12 cellular contexts compared by ENCODE assay signal in genomic region chr1:25182629-25183028, GRCh38. TPM values are rescaled to one million over a fixed set of nuclear protein-coding genes. Genes with fewer than 3 reads are reported as not detected.
DNase-seq lines count a peak whose midpoint lies in the region; ATAC-seq and TF ChIP-seq lines count a peak whose summit lies in the region.
"Had no signal": no experiment of that assay in that cellular context is flagged by ENCODE, and none has a peak within 500 bp of the region (broad histone marks: within the 10 kb centered on the region; RNA-seq: fewer than 3 reads in every experiment).

No MANE protein-coding gene starts in this region.

- H3K9me3 Mint-ChIP-seq in chondrocyte (ENCODE audit: low read depth) (no peaks in the 10 kb centered on the region), nephron (peaks cover under 1% of the 10 kb centered on the region)
- H3K9me3 Mint-ChIP-seq in stimulated activated effector memory CD8-positive, alpha-beta T cell treated with anti-CD3 and anti-CD28 coated beads, Interleukin-12 subunit alpha, Interleukin-12 subunit beta, amount 100 ng/mL, for 72 hours, result no peaks in the 10 kb centered on the region

- intact Hi-C loops in Panc1 (cut with micrococcal nuclease; ENCODE audit: unreplicated experiment) (no loop called here), ascending aorta (cut with DNase I) (no loop called here)

- H3K27ac Mint-ChIP-seq in chondrocyte (ENCODE audit: unreplicated experiment) (peak overlapping the region; percentile 65), nephron (peak overlapping the region in 2 of 3 experiments; percentile 50 to 85)
- H3K27ac Mint-ChIP-seq in stimulated activated effector memory CD8-positive, alpha-beta T cell treated with anti-CD3 and anti-CD28 coated beads, Interleukin-12 subunit alpha, Interleukin-12 subunit beta, amount 100 ng/mL, for 72 hours, result no peak overlapping the region

- H3K4me1 ChIP-seq in Panc1 (ENCODE audit: control insufficient read depth, insufficient read depth, low read length) (no peaks in the 10 kb centered on the region), ascending aorta (no peaks in the 10 kb centered on the region)
- H3K4me1 ChIP-seq: BLaER1 treated with 17β-estradiol and CSF1 and Interleukin-3, amounts not matched to agents 10 nM and 100 nM; body of pancreas had no signal

- H3K4me1 Mint-ChIP-seq in chondrocyte (ENCODE audit: low read depth) (peaks cover 8% of the 10 kb centered on the region), nephron (peaks cover 39% of the 10 kb centered on the region)
- H3K4me1 Mint-ChIP-seq in stimulated activated effector memory CD8-positive, alpha-beta T cell treated with anti-CD3 and anti-CD28 coated beads, Interleukin-12 subunit alpha, Interleukin-12 subunit beta, amount 100 ng/mL, for 72 hours, result no peaks in the 10 kb centered on the region

- in situ Hi-C loops in Panc1 (cut with HindIII; ENCODE audit: low pct_unique_long_range_greater_than_20kb, low sequenced_read_pairs), result no loop called here

- POLR2A ChIA-PET in Panc1 (lab: Charles Lee), result no interaction called here

- no peak overlapping the region for H3K4me3 Mint-ChIP-seq in chondrocyte (ENCODE audit: unreplicated experiment)
- H3K4me3 Mint-ChIP-seq in nephron, result no peak overlapping the region
- no peak overlapping the region for H3K4me3 Mint-ChIP-seq in stimulated activated effector memory CD8-positive, alpha-beta T cell treated with anti-CD3 and anti-CD28 coated beads, Interleukin-12 subunit alpha, Interleukin-12 subunit beta, amount 100 ng/mL, for 72 hours

- H3K9me3 ChIP-seq in Panc1 (ENCODE audit: control insufficient read depth, insufficient read depth, low read depth, low read length), result no peaks in the 10 kb centered on the region
- no peaks in the 10 kb centered on the region for H3K9me3 ChIP-seq in ascending aorta
- H3K9me3 ChIP-seq: body of pancreas had no signal

- TF ChIP-seq CTCF in Panc1 (IDR thresholded peaks at IDR 0.05), result no peak
- TF ChIP-seq CTCF in chondrocyte (IDR thresholded peaks at IDR 0.05), result no peak
- TF ChIP-seq CTCF in nephron (IDR thresholded peaks at IDR 0.05; ENCODE audit: unreplicated experiment in 3 of 3), result no peak
- TF ChIP-seq CTCF in ascending aorta (IDR thresholded peaks at IDR 0.05), result no peak

- H3K36me3 Mint-ChIP-seq in chondrocyte (ENCODE audit: low read depth) (no peaks in the 10 kb centered on the region), nephron (ENCODE audit: low read depth) (no peaks in the 10 kb centered on the region)
- no peaks in the 10 kb centered on the region for H3K36me3 Mint-ChIP-seq in stimulated activated effector memory CD8-positive, alpha-beta T cell treated with anti-CD3 and anti-CD28 coated beads, Interleukin-12 subunit alpha, Interleukin-12 subunit beta, amount 100 ng/mL, for 72 hours

- peak; percentile 93 for DNase-seq in EL
- DNase-seq in Panc1 (ENCODE audit: low read depth, low spot score), result no peak
- no peak for DNase-seq in chondrocyte (ENCODE audit: low spot score)
- DNase-seq in NCI-H2171 (lab: John Stamatoyannopoulos, UW), result no peak
- no peak for DNase-seq in stimulated activated effector memory CD8-positive, alpha-beta T cell treated with anti-CD3 and anti-CD28 coated beads, Interleukin-12 subunit alpha, Interleukin-12 subunit beta, amount 100 ng/mL, for 72 hours (ENCODE audit: low spot score in 2 of 2)
- no peak for DNase-seq in ascending aorta (ENCODE audit: low spot score in 2 of 2)
- DNase-seq: activated effector memory CD4-positive, alpha-beta T cell treated with anti-CD3 and anti-CD28 coated beads, Interleukin-2, amount 50 U/mL, for 16 hours; body of pancreas; NCI-H1417 had no signal

- H3K27me3 ChIP-seq in Panc1 (ENCODE audit: control insufficient read depth, insufficient read depth, low read length), result no peaks in the 10 kb centered on the region
- H3K27me3 ChIP-seq in ascending aorta, result no peaks in the 10 kb centered on the region
- H3K27me3 ChIP-seq: BLaER1 treated with 17β-estradiol and CSF1 and Interleukin-3, amounts not matched to agents 10 nM and 100 nM; body of pancreas had no signal

- ATAC-seq in Panc1 (peak; percentile 53; the same call in 1 of the 2 replicates), GM19463 (IDR thresholded peaks at IDR 0.05; ENCODE audit: unreplicated experiment) (no peak)
- ATAC-seq in stimulated activated effector memory CD8-positive, alpha-beta T cell treated with anti-CD3 and anti-CD28 coated beads, Interleukin-12 subunit alpha, Interleukin-12 subunit beta, amount 100 ng/mL, for 72 hours, result no peak
- ATAC-seq: body of pancreas had no signal

- BruUV-seq in Panc1 (replicated peaks; lab: Mats Ljungman, UMichigan), result no TSS peak

- H3K27ac ChIP-seq in Panc1 (ENCODE audit: low read length) (no peak overlapping the region), ascending aorta (no peak overlapping the region)
- H3K27ac ChIP-seq: BLaER1 treated with 17β-estradiol and CSF1 and Interleukin-3, amounts not matched to agents 10 nM and 100 nM; body of pancreas had no signal

- no peaks in the 10 kb centered on the region for H3K27me3 Mint-ChIP-seq in chondrocyte (ENCODE audit: low read depth)
- H3K27me3 Mint-ChIP-seq in nephron (ENCODE audit: low read depth), result peaks cover 43% of the 10 kb centered on the region

- no peak overlapping the region for H3K4me3 ChIP-seq in Panc1 (ENCODE audit: low read depth in 2 of 2, low read length in 2 of 2)
- H3K4me3 ChIP-seq in ascending aorta, result no peak overlapping the region
- H3K4me3 ChIP-seq: BLaER1 treated with 17β-estradiol and CSF1 and Interleukin-3, amounts not matched to agents 10 nM and 100 nM; body of pancreas had no signal

- CTCF ChIA-PET in Panc1 (lab: Charles Lee), result no interaction called here

- H3K36me3 ChIP-seq in Panc1 (ENCODE audit: control insufficient read depth, insufficient read depth, low read length), result no peaks in the 10 kb centered on the region
- H3K36me3 ChIP-seq in ascending aorta, result no peaks in the 10 kb centered on the region
- H3K36me3 ChIP-seq: BLaER1 treated with 17β-estradiol and CSF1 and Interleukin-3, amounts not matched to agents 10 nM and 100 nM had no signal

RNA-seq across cellular contexts. Expression of gene SYF2, which starts 49.7 kb away (rescaled TPM):
- total RNA-seq in Panc1 (2021; ENCODE audit: unreplicated experiment), result 28.9 TPM
- polyA plus RNA-seq in Panc1 (2012; ENCODE audit: insufficient read length), result 34.5 TPM
- total RNA-seq in chondrocyte, result 23.2 to 25.9 TPM (median 24.3 TPM) in 3 replicates
- total RNA-seq in ascending aorta, result 14.3 TPM
